In genomic region chr18:48736861-48737260, GRCh38 we compare ENCODE assay signal across 21 cellular contexts.
"Had no signal": no experiment of that assay in that cellular context is flagged by ENCODE, and none has a peak within 500 bp of the region (broad histone marks: within the 10 kb centered on the region; RNA-seq: fewer than 3 reads in every experiment).

No MANE protein-coding gene starts in this region.

- H2AFZ ChIP-seq: parathyroid adenoma had no signal

- H3K27ac ChIP-seq: esophagus squamous epithelium, left lung, parathyroid adenoma, right lobe of liver, thoracic aorta, transverse colon, vagina had no signal

- H3K4me3 ChIP-seq: esophagus squamous epithelium, left lung, right lobe of liver, thoracic aorta, transverse colon, vagina had no signal

- FAIRE-seq: endometrium, small intestine had no signal

- DNase-seq: cortex of kidney; effector memory CD8-positive, alpha-beta T cell; erythroblast; esophagus squamous epithelium; foreskin melanocyte; left lung; mammary epithelial cell; mesendoderm; midbrain; naive thymus-derived CD4-positive, alpha-beta T cell; occipital lobe; small intestine; stimulated activated CD4-positive, alpha-beta T cell treated with anti-CD3 and anti-CD28 coated beads, Interleukin-15, amount 100 ng/mL, for 24 hours; stimulated activated CD4-positive, alpha-beta T cell treated with anti-CD3 and anti-CD28 coated beads, Interleukin-2, amount 100 ng/mL, for 48 hours; stimulated activated naive B cell treated with anti-CD40 and anti-IgM and Interleukin-4, amounts not matched to agents 10 μg/mL and 1 μg/mL and 100 μg/mL, for 72 hours; transverse colon had no signal

- H3K9me3 ChIP-seq: esophagus squamous epithelium, left lung, right lobe of liver, thoracic aorta, transverse colon, vagina had no signal

- H3K27me3 ChIP-seq: esophagus squamous epithelium, left lung, right lobe of liver, transverse colon, vagina had no signal

- H3K4me1 ChIP-seq: parathyroid adenoma, right lobe of liver had no signal

- H3K36me3 ChIP-seq: esophagus squamous epithelium, right lobe of liver, thoracic aorta, transverse colon, vagina had no signal

- ATAC-seq: effector memory CD8-positive, alpha-beta T cell; left lung; naive thymus-derived CD4-positive, alpha-beta T cell; right lobe of liver; stimulated activated naive B cell treated with anti-CD40 and anti-IgM and Interleukin-4, amounts not matched to agents 10 μg/mL and 1 μg/mL and 100 μg/mL, for 72 hours had no signal

- H3K9ac ChIP-seq: parathyroid adenoma had no signal

- H3K79me2 ChIP-seq: parathyroid adenoma had no signal
